Comparison of ENCODE assay signal across 1 cellular context in genomic region chr2:10448208-10448645, GRCh38.
TF ChIP-seq lines count a peak whose summit lies in the region.

TSS of gene ODC1 (minus strand) at chr2:10448327. CDS start at chr2:10445032, 3,295 bp downstream.

TF ChIP-seq in K562, 482 proteins besides CTCF, POLR2A, EP300 and RAD21 (continued from another document and continues in another):
- no peak for TF ChIP-seq ATF4 (CRISPR knock-in tag; IDR thresholded peaks at IDR 0.05)
- no peak for TF ChIP-seq CUX1 (CRISPR knock-in tag; IDR thresholded peaks at IDR 0.05)
- no peak; the same call in 1 of the 2 replicates for TF ChIP-seq CBX1 (IDR thresholded peaks at IDR 0.05; ENCODE audit: low read depth)
- TF ChIP-seq ETS2 (tag; IDR thresholded peaks at IDR 0.05; ENCODE audit: borderline replicate concordance, poor library complexity, severe bottlenecking): no peak
- no peak for TF ChIP-seq ZNF3 (CRISPR knock-in tag; IDR thresholded peaks at IDR 0.05)
- no peak for TF ChIP-seq HNRNPLL (IDR thresholded peaks at IDR 0.05; ENCODE audit: low read depth, low read length, poor library complexity, severe bottlenecking)
- TF ChIP-seq ATF7 (IDR thresholded peaks at IDR 0.05): no peak
- TF ChIP-seq ZNF277 (CRISPR knock-in tag; IDR thresholded peaks at IDR 0.05; ENCODE audit: borderline replicate concordance): no peak
- no peak for TF ChIP-seq PHTF2 (CRISPR knock-in tag; IDR thresholded peaks at IDR 0.05)
- no peak for TF ChIP-seq PTTG1 (tag; IDR thresholded peaks at IDR 0.05; ENCODE audit: low read depth)
- TF ChIP-seq PBX2 (CRISPR knock-in tag; IDR thresholded peaks at IDR 0.05; ENCODE audit: low read depth): no peak
- TF ChIP-seq PBX2 (tag; conservative IDR thresholded peaks at IDR 0.05; ENCODE audit: low read depth): no peak
- TF ChIP-seq NCOR1 (IDR thresholded peaks at IDR 0.05): peak; percentile 28; the same call in 1 of the 2 replicates
- no peak for TF ChIP-seq RFX5 (IDR thresholded peaks at IDR 0.05; ENCODE audit: low read depth, low read length)
- no peak for TF ChIP-seq DDX20 (tag; IDR thresholded peaks at IDR 0.05; ENCODE audit: low read depth)
- TF ChIP-seq ZNF583 (CRISPR knock-in tag; IDR thresholded peaks at IDR 0.05): no peak; the same call in 1 of the 2 replicates
- TF ChIP-seq MAFK (IDR thresholded peaks at IDR 0.05; ENCODE audit: low read length): no peak
- TF ChIP-seq DIDO1 (tag; IDR thresholded peaks at IDR 0.05; ENCODE audit: low read depth): no peak
- no peak for TF ChIP-seq ZNF232 (CRISPR knock-in tag; IDR thresholded peaks at IDR 0.05)
- TF ChIP-seq ESRRA (IDR thresholded peaks at IDR 0.05; ENCODE audit: borderline replicate concordance, low read depth): no peak
- TF ChIP-seq POLR2G (IDR thresholded peaks at IDR 0.05; ENCODE audit: low read depth, low read length): peak; percentile 97
- TF ChIP-seq CHD1 (IDR thresholded peaks at IDR 0.05; ENCODE audit: low read length): no peak
- TF ChIP-seq DPF2 (IDR thresholded peaks at IDR 0.05): no peak
- TF ChIP-seq FOSL1 (tag; conservative IDR thresholded peaks at IDR 0.05): no peak
- no peak for TF ChIP-seq HNRNPUL1 (IDR thresholded peaks at IDR 0.05; ENCODE audit: low read length)
- no peak for TF ChIP-seq NFIX (CRISPR knock-in tag; IDR thresholded peaks at IDR 0.05; ENCODE audit: low read depth)
- TF ChIP-seq ZBTB7A (IDR thresholded peaks at IDR 0.05; ENCODE audit: borderline replicate concordance, control insufficient read depth, low read depth, low read length): peak; percentile 20; the same call in 1 of the 2 replicates
- no peak for TF ChIP-seq CTCFL (IDR thresholded peaks at IDR 0.05; ENCODE audit: borderline replicate concordance, insufficient read depth, low read depth, low read length, poor library complexity, severe bottlenecking)
- TF ChIP-seq SRSF3 (IDR thresholded peaks at IDR 0.05; ENCODE audit: insufficient read depth, low read length): no peak
- no peak for TF ChIP-seq ZBTB49 (CRISPR knock-in tag; IDR thresholded peaks at IDR 0.05; ENCODE audit: borderline replicate concordance)
- peak; percentile 98 for TF ChIP-seq RBFOX2 (IDR thresholded peaks at IDR 0.05; ENCODE audit: low read depth, low read length)
- no peak for TF ChIP-seq ZNF174 (CRISPR knock-in tag; IDR thresholded peaks at IDR 0.05)
- no peak for TF ChIP-seq SAP30 (IDR thresholded peaks at IDR 0.05; ENCODE audit: borderline replicate concordance, insufficient read depth, low read depth, low read length, poor library complexity, severe bottlenecking)
- peak; percentile 84 for TF ChIP-seq RB1 (IDR thresholded peaks at IDR 0.05; ENCODE audit: low read depth)
- TF ChIP-seq NR2C2 (CRISPR knock-in tag; IDR thresholded peaks at IDR 0.05): no peak
- TF ChIP-seq NR2C2 (tag; IDR thresholded peaks at IDR 0.05): peak; percentile 68; the same call in 1 of the 2 replicates
- TF ChIP-seq PHF8 (IDR thresholded peaks at IDR 0.05; ENCODE audit: borderline replicate concordance, low read length): peak; percentile 58; the same call in 1 of the 2 replicates
- TF ChIP-seq EP400 (IDR thresholded peaks at IDR 0.05): no peak
- TF ChIP-seq FOXJ2 (tag; IDR thresholded peaks at IDR 0.05): no peak
- no peak for TF ChIP-seq ZNF57 (CRISPR knock-in tag; IDR thresholded peaks at IDR 0.05)
- TF ChIP-seq JUN (IDR thresholded peaks at IDR 0.05; ENCODE audit: borderline replicate concordance, low read depth, low read length): no peak
- no peak; the same call in 1 of the 2 replicates for TF ChIP-seq JUN (CRISPR knock-in tag; IDR thresholded peaks at IDR 0.05; ENCODE audit: borderline replicate concordance)
- no peak for TF ChIP-seq TCF7 (IDR thresholded peaks at IDR 0.05; ENCODE audit: borderline replicate concordance)
- TF ChIP-seq MIER1 (IDR thresholded peaks at IDR 0.05; ENCODE audit: low read depth): no peak
- no peak for TF ChIP-seq HEY1 (CRISPR knock-in tag; IDR thresholded peaks at IDR 0.05; ENCODE audit: borderline replicate concordance)
- no peak for TF ChIP-seq ETV1 (tag; conservative IDR thresholded peaks at IDR 0.05; ENCODE audit: low read depth)
- TF ChIP-seq MCM5 (IDR thresholded peaks at IDR 0.05; ENCODE audit: low read depth): no peak
- no peak for TF ChIP-seq MCM2 (IDR thresholded peaks at IDR 0.05; ENCODE audit: low read depth)
- TF ChIP-seq NEUROD1 (IDR thresholded peaks at IDR 0.05; ENCODE audit: borderline replicate concordance, low read depth, low read length, partially characterized antibody): peak; percentile 32
- TF ChIP-seq MAX (CRISPR knock-in tag; IDR thresholded peaks at IDR 0.05): no peak
- no peak for TF ChIP-seq COPS2 (conservative IDR thresholded peaks at IDR 0.05)
- TF ChIP-seq ZNF384 (IDR thresholded peaks at IDR 0.05; ENCODE audit: low read depth, low read length): no peak
- no peak for TF ChIP-seq CREB3 (tag; conservative IDR thresholded peaks at IDR 0.05; ENCODE audit: low read depth)
